ENCODE assay signal across 12 cellular contexts in genomic region chr22:50540352-50540751, GRCh38. TPM values are rescaled to one million over a fixed set of nuclear protein-coding genes. Genes with fewer than 3 reads are reported as not detected.
DNase-seq lines count a peak whose midpoint lies in the region; ATAC-seq and TF ChIP-seq lines count a peak whose summit lies in the region.
"Had no signal": no experiment of that assay in that cellular context is flagged by ENCODE, and none has a peak within 500 bp of the region (broad histone marks: within the 10 kb centered on the region; RNA-seq: fewer than 3 reads in every experiment).

No MANE protein-coding gene starts in this region.

- H3K4me1 ChIP-seq in MM.1S (ENCODE audit: low read length) (peaks cover 45% of the 10 kb centered on the region), breast epithelium (peaks cover 3 to 4% of the 10 kb centered on the region in 2 donors), psoas muscle (peaks cover 5% of the 10 kb centered on the region)

- intact Hi-C loops in CD4-positive, alpha-beta T cell (cut with DNase I, micrococcal nuclease), result no loop called here
- intact Hi-C loops in breast epithelium (cut with DNase I; ENCODE audit: low total_unique reads) (no loop called here), psoas muscle (cut with DNase I) (no loop called here)

- TF ChIP-seq POLR2A in breast epithelium (IDR thresholded peaks at IDR 0.05), result no peak

- CTCF ChIA-PET in CD4-positive, alpha-beta T cell (lab: Charles Lee), result interaction anchor here (0.7 to 3.2 kb wide), 5 partner anchors 11 to 80 kb away, joined by 3 to 66 read pairs (median 5); partner anchors contain the start of genes SCO2, SYCE3 and TYMP

- H3K36me3 Mint-ChIP-seq in CD4-positive, alpha-beta T cell (ENCODE audit: low read depth), result no peaks in the 10 kb centered on the region

- peak overlapping the region; percentile 99 for H3K27ac ChIP-seq in CD4-positive, alpha-beta T cell (ENCODE audit: low read depth, low read length)
- H3K27ac ChIP-seq in MM.1S (ENCODE audit: low read length) (peak overlapping the region; percentile 97; the same call in 1 of the 2 replicates), breast epithelium (peak overlapping the region; percentile 95 to 96), psoas muscle (peak overlapping the region; percentile 80)

- no peaks in the 10 kb centered on the region for H4K20me1 ChIP-seq in MM.1S (ENCODE audit: insufficient read depth, low read length)

- H3K4me3 Mint-ChIP-seq in CD4-positive, alpha-beta T cell, result no peak overlapping the region

- TF ChIP-seq CTCF in CD4-positive, alpha-beta T cell (IDR thresholded peaks at IDR 0.05), result no peak
- TF ChIP-seq CTCF in MM.1S (IDR thresholded peaks at IDR 0.05; ENCODE audit: low read length) (no peak), breast epithelium (IDR thresholded peaks at IDR 0.05) (no peak), psoas muscle (IDR thresholded peaks at IDR 0.05) (no peak)

- H3F3A ChIP-seq in MM.1S (ENCODE audit: insufficient read depth, low read length), result peaks cover 53% of the 10 kb centered on the region

- H3K4me3 ChIP-seq in MM.1S (ENCODE audit: low read length), result no peak overlapping the region
- no peak overlapping the region for H3K4me3 ChIP-seq in breast epithelium
- H3K4me3 ChIP-seq in psoas muscle, result no peak overlapping the region
- H3K4me3 ChIP-seq: K562 had no signal

- no peak for ATAC-seq in CD4-positive, alpha-beta T cell (ENCODE audit: poor library complexity)
- ATAC-seq in psoas muscle, result no peak

- POLR2A ChIA-PET in CD4-positive, alpha-beta T cell (lab: Charles Lee), result interaction anchor here (1.8 to 10.0 kb wide), 8 partner anchors 9 to 81 kb away, joined by 7 to 258 read pairs (median 31); partner anchors contain the start of genes CHKB, LMF2, NCAPH2 and SCO2

- H3K4me1 Mint-ChIP-seq in CD4-positive, alpha-beta T cell (ENCODE audit: low read depth), result peaks cover 39% of the 10 kb centered on the region

- DNase-seq in CD4-positive, alpha-beta T cell, result no peak
- DNase-seq in MM.1S (no peak), breast epithelium (ENCODE audit: low spot score in 2 of 2) (no peak), psoas muscle (no peak), NCI-H2171 (lab: John Stamatoyannopoulos, UW) (no peak), SIG-M5 treated with dmso at 0.1 percent for 504 hours (lab: John Stamatoyannopoulos, UW; ENCODE audit: unreplicated experiment) (no peak), SK-N-DZ (ENCODE audit: low spot score) (no peak)
- no peak for DNase-seq in stimulated activated naive CD4-positive, alpha-beta T cell treated with Interleukin-2 at 50 U/mL for 16 hours (lab: John Stamatoyannopoulos, UW)
- DNase-seq: NCI-H2227 treated with DMSO at 0.1 percent for 48 hours had no signal

- H3K27ac Mint-ChIP-seq in CD4-positive, alpha-beta T cell, result peak overlapping the region; percentile 99

- H3K9me3 ChIP-seq in CD4-positive, alpha-beta T cell (ENCODE audit: control insufficient read depth, low read length), result no peaks in the 10 kb centered on the region
- H3K9me3 ChIP-seq in MM.1S (replicated peaks; ENCODE audit: insufficient read depth, low read length) (no peaks in the 10 kb centered on the region), breast epithelium (no peaks in the 10 kb centered on the region), psoas muscle (no peaks in the 10 kb centered on the region)

- H3K36me3 ChIP-seq in MM.1S (replicated peaks; ENCODE audit: insufficient read depth, low read length) (no peaks in the 10 kb centered on the region), breast epithelium (no peaks in the 10 kb centered on the region), psoas muscle (ENCODE audit: insufficient read depth in 1 of 2, low read depth in 1 of 2) (no peaks in the 10 kb centered on the region)

- H3K27me3 ChIP-seq in CD4-positive, alpha-beta T cell (ENCODE audit: control insufficient read depth, insufficient read depth, low read length), result no peaks in the 10 kb centered on the region
- H3K27me3 ChIP-seq in MM.1S (replicated peaks; ENCODE audit: insufficient read depth, low read length) (peaks cover 3% of the 10 kb centered on the region; the same call in 1 of the 2 replicates), breast epithelium (no peaks in the 10 kb centered on the region), psoas muscle (ENCODE audit: insufficient read depth in 3 of 3, low read length in 2 of 3) (peaks cover 0 to 26% (median 2%) of the 10 kb centered on the region in 3 donors)

- no peak overlapping the region for H2AFZ ChIP-seq in MM.1S (ENCODE audit: low read length)

- no peaks in the 10 kb centered on the region for H3K27me3 Mint-ChIP-seq in CD4-positive, alpha-beta T cell

- peak overlapping the region; percentile 40; the same call in 1 of the 2 replicates for H3K9ac ChIP-seq in MM.1S (ENCODE audit: low read length)

- 78 to 86% (median 83%) methylated on average over 10 of the region's 10 CpGs for WGBS in psoas muscle, 3 donors

- no peaks in the 10 kb centered on the region for H3K9me2 ChIP-seq in MM.1S (replicated peaks; ENCODE audit: insufficient read depth, low read length)

- H3K79me2 ChIP-seq in MM.1S (ENCODE audit: low read length), result no peaks in the 10 kb centered on the region

- peak overlapping the region; percentile 36; the same call in 1 of the 2 replicates for H3K4me2 ChIP-seq in MM.1S (ENCODE audit: low read depth, low read length)

- no peaks in the 10 kb centered on the region for H3K9me3 Mint-ChIP-seq in CD4-positive, alpha-beta T cell

RNA-seq across cellular contexts. Expression of gene KLHDC7B, which starts 5.3 kb away (rescaled TPM):
- total RNA-seq in CD4-positive, alpha-beta T cell, result 1 to 10 TPM; 2.3 TPM
- total RNA-seq in breast epithelium (under 1 TPM; 0.16 to 0.33 (median 0.29) TPM), psoas muscle (under 1 TPM in 1 of 4 donors, not detected in 3; 0.11 TPM)
- polyA plus RNA-seq in psoas muscle, result under 1 TPM in 2 of 3 donors, not detected in 1; 0.01 TPM
- not detected in 2 replicates for polyA plus RNA-seq in SK-N-DZ (2014; cell fraction: cytosol; rRNA removed)
- 0.13 TPM in 1 of 2 replicates, not detected in the other for polyA plus RNA-seq in SK-N-DZ (2014; cell fraction: nucleus; rRNA removed)

RNA-seq across cellular contexts. Expression of gene TYMP, which starts 10.5 kb away (rescaled TPM):
- 10 to 100 TPM in 1 of 2 experiments, 1 to 10 TPM in 1; 9.9 to 10.0 TPM for total RNA-seq in CD4-positive, alpha-beta T cell
- 100 to 1,000 TPM in 1 of 3 donors, 10 to 100 TPM in 2; 44.6 to 115 (median 82.9) TPM for total RNA-seq in breast epithelium
- 10 to 100 TPM in 3 of 4 donors, 1 to 10 TPM in 1; 7.1 to 18.8 (median 13.3) TPM for total RNA-seq in psoas muscle
- 10 to 100 TPM in 1 of 3 donors, 1 to 10 TPM in 2; 5.0 to 26.0 (median 7.0) TPM for polyA plus RNA-seq in psoas muscle
- 1.6 and 3.1 TPM in 2 replicates for polyA plus RNA-seq in SK-N-DZ (2014; cell fraction: cytosol; rRNA removed)
- polyA plus RNA-seq in SK-N-DZ (2014; cell fraction: nucleus; rRNA removed), result 3.0 and 4.6 TPM in 2 replicates

RNA-seq across cellular contexts. Expression of gene SCO2, which starts 15.0 kb away (rescaled TPM):
- total RNA-seq in CD4-positive, alpha-beta T cell, result 1 to 10 TPM in 1 of 2 experiments, under 1 TPM in 1; 0.61 to 5.6 TPM
- total RNA-seq in breast epithelium (1 to 10 TPM; 1.9 to 6.6 (median 4.3) TPM), psoas muscle (under 1 TPM in 1 of 4 donors, not detected in 3; 0.97 TPM)
- under 1 TPM in 2 of 3 donors, not detected in 1; 0.99 to 1.00 TPM for polyA plus RNA-seq in psoas muscle
- polyA plus RNA-seq in SK-N-DZ (2014; cell fraction: cytosol; rRNA removed), result 1.1 and 5.1 TPM in 2 replicates
- polyA plus RNA-seq in SK-N-DZ (2014; cell fraction: nucleus; rRNA removed), result 4.3 and 7.6 TPM in 2 replicates

RNA-seq across cellular contexts. Expression of gene SYCE3, which starts 22.4 kb away (rescaled TPM):
- total RNA-seq in CD4-positive, alpha-beta T cell, result not detected
- total RNA-seq in breast epithelium (not detected), psoas muscle (not detected)
- polyA plus RNA-seq in psoas muscle, result not detected
- polyA plus RNA-seq in SK-N-DZ (2014; cell fraction: cytosol; rRNA removed), result 2.3 TPM in 1 of 2 replicates, not detected in the other
- not detected in 2 replicates for polyA plus RNA-seq in SK-N-DZ (2014; cell fraction: nucleus; rRNA removed)
- total RNA-seq: K562, lower leg skin, renal cortical epithelial cell had no signal

RNA-seq across cellular contexts. Expression of gene NCAPH2, which starts 32.3 kb away (rescaled TPM):
- total RNA-seq in CD4-positive, alpha-beta T cell, result 100 to 1,000 TPM; 184 to 185 TPM
- total RNA-seq in breast epithelium, result 10 to 100 TPM; 25.9 to 48.2 (median 43.0) TPM
- 10 to 100 TPM; 19.2 to 24.2 (median 21.7) TPM for total RNA-seq in psoas muscle
- 10 to 100 TPM; 21.8 to 26.3 (median 23.7) TPM for polyA plus RNA-seq in psoas muscle
- polyA plus RNA-seq in SK-N-DZ (2014; cell fraction: cytosol; rRNA removed), result 120 and 139 TPM in 2 replicates
- 392 and 416 TPM in 2 replicates for polyA plus RNA-seq in SK-N-DZ (2014; cell fraction: nucleus; rRNA removed)
